ENCODE assay signal across 11 cellular contexts in genomic region chr1:54253480-54253879, GRCh38. TPM values are rescaled to one million over a fixed set of nuclear protein-coding genes. Genes with fewer than 3 reads are reported as not detected.
DNase-seq lines count a peak whose midpoint lies in the region; ATAC-seq and TF ChIP-seq lines count a peak whose summit lies in the region.
"Had no signal": no experiment of that assay in that cellular context is flagged by ENCODE, and none has a peak within 500 bp of the region (broad histone marks: within the 10 kb centered on the region; RNA-seq: fewer than 3 reads in every experiment).

No MANE protein-coding gene starts in this region.

- peak overlapping the region; percentile 64 for H3K27ac Mint-ChIP-seq in activated T-cell treated with anti-CD3 and anti-CD28 coated beads, Interleukin-2, amount 50 U/mL, for 24 hours
- H3K27ac Mint-ChIP-seq in WTC11, result peak overlapping the region; percentile 8; the same call in 1 of the 2 replicates
- H3K27ac Mint-ChIP-seq: B cell had no signal

- no peaks in the 10 kb centered on the region for H3K36me3 ChIP-seq in colonic mucosa

- no peaks in the 10 kb centered on the region for H3K27me3 Mint-ChIP-seq in activated T-cell treated with anti-CD3 and anti-CD28 coated beads, Interleukin-2, amount 50 U/mL, for 24 hours
- no peaks in the 10 kb centered on the region for H3K27me3 Mint-ChIP-seq in activated T-cell treated with anti-CD3 and anti-CD28 coated beads, Interleukin-2, amount 50 U/mL, for 4 hours (ENCODE audit: low read depth)
- H3K27me3 Mint-ChIP-seq in WTC11 (ENCODE audit: low read depth), result no peaks in the 10 kb centered on the region
- H3K27me3 Mint-ChIP-seq: B cell had no signal

- no peak for ATAC-seq in activated T-cell treated with anti-CD3 and anti-CD28 coated beads, Interleukin-2, amount 50 U/mL, for 4 hours
- ATAC-seq in WTC11, result no peak
- peak; percentile 39 for ATAC-seq in stimulated activated naive CD8-positive, alpha-beta T cell treated with anti-CD3 and anti-CD28 coated beads, Interleukin-15, Interleukin-2, amounts not matched to agents 100 U/mL and 50 U/mL, for 24 hours
- ATAC-seq in GM19328 (IDR thresholded peaks at IDR 0.05; ENCODE audit: unreplicated experiment), result no peak
- no peak for ATAC-seq in GM19463 (IDR thresholded peaks at IDR 0.05; ENCODE audit: unreplicated experiment)

- POLR2A ChIA-PET in WTC11 (lab: Charles Lee), result no interaction called here

- peaks cover 3% of the 10 kb centered on the region for H3K4me1 Mint-ChIP-seq in activated T-cell treated with anti-CD3 and anti-CD28 coated beads, Interleukin-2, amount 50 U/mL, for 24 hours (ENCODE audit: low read depth)
- H3K4me1 Mint-ChIP-seq in activated T-cell treated with anti-CD3 and anti-CD28 coated beads, Interleukin-2, amount 50 U/mL, for 4 hours (ENCODE audit: low read depth), result no peaks in the 10 kb centered on the region
- peaks cover 26% of the 10 kb centered on the region for H3K4me1 Mint-ChIP-seq in WTC11
- H3K4me1 Mint-ChIP-seq: B cell had no signal

- no peak overlapping the region for H3K4me3 ChIP-seq in fibroblast of villous mesenchyme (ENCODE audit: low read depth, low read length)
- no peak overlapping the region for H3K4me3 ChIP-seq in colonic mucosa

- peak overlapping the region in 1 of 2 donors; percentile 9 for H3K9ac ChIP-seq in colonic mucosa (ENCODE audit: low read depth in 2 of 2, low read length in 2 of 2)

- CTCF ChIA-PET in WTC11 (lab: Charles Lee), result interaction anchor here (0.7 kb wide), 1 partner anchor 146 kb away, joined by 3 read pairs; no protein-coding TSS in a partner anchor

- intact Hi-C loops in colonic mucosa (cut with DNase I), result no loop called here

- no peak for DNase-seq in activated T-cell treated with anti-CD3 and anti-CD28 coated beads, Interleukin-2, amount 50 U/mL, for 24 hours
- no peak for DNase-seq in activated T-cell treated with anti-CD3 and anti-CD28 coated beads, Interleukin-2, amount 50 U/mL, for 4 hours
- DNase-seq in WTC11 (ENCODE audit: low spot score), result no peak
- DNase-seq in fibroblast of villous mesenchyme (ENCODE audit: low read depth), result peak; percentile 90
- DNase-seq in stimulated activated naive CD8-positive, alpha-beta T cell treated with anti-CD3 and anti-CD28 coated beads, Interleukin-15, Interleukin-2, amounts not matched to agents 100 U/mL and 50 U/mL, for 24 hours, result no peak
- DNase-seq in colonic mucosa, result no peak
- DNase-seq: activated CD4-positive, CD25-positive, alpha-beta regulatory T cell treated with anti-CD3 and anti-CD28 coated beads, Interleukin-2, amount 50 U/mL, for 72 hours; effector CD4-positive, alpha-beta T cell had no signal

- H3K27ac ChIP-seq in colonic mucosa, result no peak overlapping the region

- no peaks in the 10 kb centered on the region for H3K4me1 ChIP-seq in colonic mucosa

- no peaks in the 10 kb centered on the region for H3K27me3 ChIP-seq in colonic mucosa

- no peaks in the 10 kb centered on the region for H3K9me3 Mint-ChIP-seq in activated T-cell treated with anti-CD3 and anti-CD28 coated beads, Interleukin-2, amount 50 U/mL, for 24 hours
- H3K9me3 Mint-ChIP-seq in activated T-cell treated with anti-CD3 and anti-CD28 coated beads, Interleukin-2, amount 50 U/mL, for 4 hours, result no peaks in the 10 kb centered on the region
- no peaks in the 10 kb centered on the region for H3K9me3 Mint-ChIP-seq in WTC11

- no peaks in the 10 kb centered on the region for H3K9me3 ChIP-seq in colonic mucosa

- H3K36me3 Mint-ChIP-seq in activated T-cell treated with anti-CD3 and anti-CD28 coated beads, Interleukin-2, amount 50 U/mL, for 24 hours (ENCODE audit: low read depth), result peaks cover 41% of the 10 kb centered on the region
- peaks cover 13% of the 10 kb centered on the region for H3K36me3 Mint-ChIP-seq in activated T-cell treated with anti-CD3 and anti-CD28 coated beads, Interleukin-2, amount 50 U/mL, for 4 hours (ENCODE audit: insufficient read depth)
- H3K36me3 Mint-ChIP-seq in WTC11, result no peaks in the 10 kb centered on the region; the same call in 1 of the 2 replicates

- H3K4me3 Mint-ChIP-seq in activated T-cell treated with anti-CD3 and anti-CD28 coated beads, Interleukin-2, amount 50 U/mL, for 24 hours, result no peak overlapping the region
- H3K4me3 Mint-ChIP-seq in activated T-cell treated with anti-CD3 and anti-CD28 coated beads, Interleukin-2, amount 50 U/mL, for 4 hours, result no peak overlapping the region
- no peak overlapping the region for H3K4me3 Mint-ChIP-seq in WTC11
- H3K4me3 Mint-ChIP-seq: B cell had no signal

- TF ChIP-seq CTCF in WTC11 (IDR thresholded peaks at IDR 0.05), result no peak
- no peak for TF ChIP-seq CTCF in fibroblast of villous mesenchyme (IDR thresholded peaks at IDR 0.05; ENCODE audit: insufficient read depth, low read depth, low read length)
- no peak for TF ChIP-seq CTCF in colonic mucosa (IDR thresholded peaks at IDR 0.05)

TF ChIP-seq in WTC11, 78 proteins besides CTCF, POLR2A, EP300 and RAD21:
- TF ChIP-seq ZNF219 (CRISPR knock-in tag; IDR thresholded peaks at IDR 0.05; ENCODE audit: borderline replicate concordance) (no peak), PRRX2 (CRISPR knock-in tag; IDR thresholded peaks at IDR 0.05) (no peak)
TF ChIP-seq in WTC11: peak in this region for 0.

RNA-seq across cellular contexts. Expression of gene MRPL37, which starts 53.5 kb away (rescaled TPM):
- 100 to 1,000 TPM; 172 to 194 (median 185) TPM for total RNA-seq in activated T-cell treated with anti-CD3 and anti-CD28 coated beads, Interleukin-2, amount 50 U/mL, for 4 hours
- total RNA-seq in WTC11 (2021), result 125 to 143 TPM (median 130 TPM) in 3 replicates
- 78.9 and 79.5 TPM in 2 replicates for total RNA-seq in fibroblast of villous mesenchyme
- 100 to 1,000 TPM in 1 of 2 donors, 10 to 100 TPM in 1; 76.7 to 157 TPM for total RNA-seq in colonic mucosa

RNA-seq across cellular contexts. Expression of gene CYB5RL, which starts 53.6 kb away (rescaled TPM):
- 1 to 10 TPM; 7.2 to 8.3 (median 7.7) TPM for total RNA-seq in activated T-cell treated with anti-CD3 and anti-CD28 coated beads, Interleukin-2, amount 50 U/mL, for 4 hours
- total RNA-seq in WTC11 (2021) (13.1 to 14.2 TPM (median 13.4 TPM) in 3 replicates), fibroblast of villous mesenchyme (3.5 and 4.3 TPM in 2 replicates), colonic mucosa (10 to 100 TPM in 1 of 2 donors, 1 to 10 TPM in 1; 3.6 to 12.1 TPM)
